27 cellular contexts compared by ENCODE assay signal in the genomic region with DNA sequence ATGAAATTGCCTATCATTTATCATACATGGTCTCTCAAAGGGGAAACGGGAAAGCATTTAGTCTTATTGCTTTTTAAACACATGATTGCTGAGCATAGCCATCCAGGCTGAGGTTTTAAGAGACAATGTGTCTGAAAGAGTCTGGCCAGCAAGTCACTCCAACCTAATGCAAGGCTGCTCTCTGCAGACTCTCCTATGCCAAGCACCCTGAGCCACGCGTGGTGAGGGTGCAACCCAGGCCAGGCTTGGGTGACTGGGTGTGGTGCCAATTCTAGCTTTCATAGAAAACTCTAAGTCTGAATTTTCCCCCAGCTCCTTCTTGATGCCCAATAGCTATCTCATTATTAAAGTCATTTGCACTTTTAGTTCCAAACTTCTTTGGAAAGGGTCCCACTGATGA.
DNase-seq lines count a peak whose midpoint lies in the region; ATAC-seq and TF ChIP-seq lines count a peak whose summit lies in the region.
"Had no signal": no experiment of that assay in that cellular context is flagged by ENCODE, and none has a peak within 500 bp of the region (broad histone marks: within the 10 kb centered on the region; RNA-seq: fewer than 3 reads in every experiment).

No MANE protein-coding gene starts in this region.

- H3K36me3 Mint-ChIP-seq in immature natural killer cell (peaks cover 0 to 4% (median 0%) of the 10 kb centered on the region in 3 donors), CD14-positive monocyte (peaks cover 0 to 16% of the 10 kb centered on the region in 2 donors)
- H3K36me3 Mint-ChIP-seq: activated naive CD4-positive, alpha-beta T cell treated with anti-CD3 and anti-CD28 coated beads, Interleukin-2, amount 50 U/mL, for 24 hours; naive B cell had no signal

- no peaks in the 10 kb centered on the region for H3F3A ChIP-seq in SK-N-SH (replicated peaks; ENCODE audit: insufficient read depth)

- H3K36me3 ChIP-seq in SK-N-SH (replicated peaks in 1 of 2; ENCODE audit: control insufficient read depth in 1 of 2, insufficient read depth in 2 of 2, low read length in 1 of 2) = no peaks in the 10 kb centered on the region
- H3K36me3 ChIP-seq in thoracic aorta = no peaks in the 10 kb centered on the region
- H3K36me3 ChIP-seq: cardiac muscle cell, ovary, thyroid gland had no signal

- no peak overlapping the region for H3K27ac ChIP-seq in SK-N-SH (ENCODE audit: low read depth in 2 of 2, low read length in 1 of 2)
- no peak overlapping the region for H3K27ac ChIP-seq in thoracic aorta
- H3K27ac ChIP-seq: cardiac muscle cell, dorsolateral prefrontal cortex, epithelial cell of prostate, ovary, thyroid gland, VCaP had no signal

- H3K79me2 ChIP-seq in SK-N-SH (ENCODE audit: insufficient read depth) = no peaks in the 10 kb centered on the region

- TF ChIP-seq CTCF in SK-N-SH (IDR thresholded peaks at IDR 0.05) (no peak), thoracic aorta (IDR thresholded peaks at IDR 0.05) (peak; percentile 42), CD14-positive monocyte (IDR thresholded peaks at IDR 0.05) (no peak)

- H3K4me3 Mint-ChIP-seq in immature natural killer cell = no peak overlapping the region
- H3K4me3 Mint-ChIP-seq in CD14-positive monocyte = no peak overlapping the region
- H3K4me3 Mint-ChIP-seq: activated naive CD4-positive, alpha-beta T cell treated with anti-CD3 and anti-CD28 coated beads, Interleukin-2, amount 50 U/mL, for 24 hours; HFFc6; naive B cell; stimulated activated naive CD8-positive, alpha-beta T cell treated with anti-CD3 and anti-CD28 coated beads, Interleukin-15, Interleukin-2, amounts not matched to agents 100 ng/mL and 50 ng/mL, for 24 hours had no signal

- no peak overlapping the region for H3K9ac ChIP-seq in SK-N-SH

- H3K4me1 ChIP-seq in SK-N-SH (ENCODE audit: control insufficient read depth in 1 of 2, insufficient read depth in 2 of 2, low read depth in 1 of 2, low read length in 1 of 2) (peaks cover 0 to 6% of the 10 kb centered on the region in 2 experiments; a peak in 1 of 4 replicates), thoracic aorta (ENCODE audit: control insufficient read depth in 1 of 2, low read depth in 2 of 2) (no peaks in the 10 kb centered on the region)
- H3K4me1 ChIP-seq: thyroid gland had no signal

- H3K4me1 Mint-ChIP-seq in immature natural killer cell (peaks cover 17 to 23% of the 10 kb centered on the region in 2 donors), CD14-positive monocyte (peaks cover 53% of the 10 kb centered on the region)
- H3K4me1 Mint-ChIP-seq: activated naive CD4-positive, alpha-beta T cell treated with anti-CD3 and anti-CD28 coated beads, Interleukin-2, amount 50 U/mL, for 24 hours; naive B cell had no signal

- no peaks in the 10 kb centered on the region for H4K20me1 ChIP-seq in SK-N-SH (ENCODE audit: insufficient read depth)

- POLR2A ChIA-PET in SK-N-SH (lab: Yijun Ruan, JAX) = no interaction called here

- peak; percentile 10; the same call in 1 of the 2 replicates for TF ChIP-seq RAD21 in SK-N-SH (IDR thresholded peaks at IDR 0.05; ENCODE audit: low read length)

- H3K27me3 ChIP-seq in SK-N-SH (ENCODE audit: insufficient read depth) (peaks cover 40% of the 10 kb centered on the region; the same call in 1 of the 2 replicates), thoracic aorta (replicated peaks; ENCODE audit: insufficient read depth) (no peaks in the 10 kb centered on the region)
- H3K27me3 ChIP-seq: ovary, thyroid gland had no signal

- H3K9me2 ChIP-seq in SK-N-SH = no peaks in the 10 kb centered on the region

- intact Hi-C loops in CD14-positive monocyte (cut with micrococcal nuclease) = no loop called here

- H3K9me3 Mint-ChIP-seq in immature natural killer cell (no peaks in the 10 kb centered on the region), CD14-positive monocyte (peaks cover 0 to 6% (median 0%) of the 10 kb centered on the region in 7 donors)
- H3K9me3 Mint-ChIP-seq: activated naive CD4-positive, alpha-beta T cell treated with anti-CD3 and anti-CD28 coated beads, Interleukin-2, amount 50 U/mL, for 24 hours; stimulated activated naive CD8-positive, alpha-beta T cell treated with anti-CD3 and anti-CD28 coated beads, Interleukin-15, Interleukin-2, amounts not matched to agents 100 ng/mL and 50 ng/mL, for 24 hours had no signal

- H3K4me3 ChIP-seq in SK-N-SH (ENCODE audit: low read depth in 2 of 2, low read length in 1 of 2) (no peak overlapping the region), thoracic aorta (no peak overlapping the region)
- H3K4me3 ChIP-seq: cardiac muscle cell, dorsolateral prefrontal cortex, K562, ovary, thyroid gland had no signal

- 62% methylated on average over 3 of the region's 3 CpGs for whole genome bisulfite sequencing in SK-N-SH (ENCODE audit: low lambda C conversion rate)

- H3K4me2 ChIP-seq in SK-N-SH = no peak overlapping the region

- TF ChIP-seq EP300 in SK-N-SH (IDR thresholded peaks at IDR 0.05; ENCODE audit: borderline replicate concordance in 1 of 2, low read depth in 1 of 2, low read length in 1 of 2) = no peak

- ATAC-seq in SK-N-SH treated with all-trans-retinoic acid at 6 μM for 48 hours = no peak
- no peak for ATAC-seq in thoracic aorta (ENCODE audit: insufficient number of reproducible peaks, low FRiP score, low read depth)
- ATAC-seq in GM18517 (IDR thresholded peaks at IDR 0.05; ENCODE audit: unreplicated experiment) = no peak
- ATAC-seq: K562, right cardiac atrium had no signal

- no peak overlapping the region for H3K27ac Mint-ChIP-seq in immature natural killer cell
- no peak overlapping the region for H3K27ac Mint-ChIP-seq in CD14-positive monocyte
- H3K27ac Mint-ChIP-seq: activated naive CD4-positive, alpha-beta T cell treated with anti-CD3 and anti-CD28 coated beads, Interleukin-2, amount 50 U/mL, for 24 hours; HFFc6; naive B cell; stimulated activated naive CD8-positive, alpha-beta T cell treated with anti-CD3 and anti-CD28 coated beads, Interleukin-15, Interleukin-2, amounts not matched to agents 100 ng/mL and 50 ng/mL, for 24 hours had no signal

- CTCF ChIA-PET in SK-N-SH (lab: Yijun Ruan, JAX) = no interaction called here

- peaks cover 8 to 21% (median 16%) of the 10 kb centered on the region in 3 donors for H3K27me3 Mint-ChIP-seq in immature natural killer cell (ENCODE audit: low read depth in 3 of 3)
- peaks cover 28 to 40% (median 37%) of the 10 kb centered on the region in 3 donors for H3K27me3 Mint-ChIP-seq in CD14-positive monocyte (ENCODE audit: low read depth in 3 of 3)
- H3K27me3 Mint-ChIP-seq: activated naive CD4-positive, alpha-beta T cell treated with anti-CD3 and anti-CD28 coated beads, Interleukin-2, amount 50 U/mL, for 24 hours had no signal

- H2AFZ ChIP-seq in SK-N-SH (ENCODE audit: low read depth) = no peak overlapping the region

- no peaks in the 10 kb centered on the region for H3K9me3 ChIP-seq in SK-N-SH
- no peaks in the 10 kb centered on the region for H3K9me3 ChIP-seq in thoracic aorta
- H3K9me3 ChIP-seq: ovary, thyroid gland had no signal

- no peak for DNase-seq in SK-N-SH
- DNase-seq in NCI-H460 (ENCODE audit: extremely low read depth, low read depth) = peak; percentile 3
- peak in 2 of 3 donors; percentile 42 to 53 for DNase-seq in immature natural killer cell
- DNase-seq in thoracic aorta (ENCODE audit: low spot score) = no peak
- DNase-seq in NCI-H1694 (lab: John Stamatoyannopoulos, UW) = no peak
- DNase-seq in CD14-positive monocyte (ENCODE audit: low spot score) = no peak
- DNase-seq: activated CD4-positive, alpha-beta T cell treated with anti-CD3 and anti-CD28 coated beads for 48 hours; DMS53; dorsolateral prefrontal cortex; HFFc6; mesenchymal stem cell; MM.1S; naive B cell; NCI-H1436 treated with DMSO at 0.1 percent for 48 hours; NCI-H2171 treated with DMSO at 0.1 percent for 48 hours; NCI-H526; ovary; right cardiac atrium; thyroid gland had no signal

TF ChIP-seq in SK-N-SH, 30 proteins besides CTCF, POLR2A, EP300 and RAD21:
- TF ChIP-seq, protein P1, sequence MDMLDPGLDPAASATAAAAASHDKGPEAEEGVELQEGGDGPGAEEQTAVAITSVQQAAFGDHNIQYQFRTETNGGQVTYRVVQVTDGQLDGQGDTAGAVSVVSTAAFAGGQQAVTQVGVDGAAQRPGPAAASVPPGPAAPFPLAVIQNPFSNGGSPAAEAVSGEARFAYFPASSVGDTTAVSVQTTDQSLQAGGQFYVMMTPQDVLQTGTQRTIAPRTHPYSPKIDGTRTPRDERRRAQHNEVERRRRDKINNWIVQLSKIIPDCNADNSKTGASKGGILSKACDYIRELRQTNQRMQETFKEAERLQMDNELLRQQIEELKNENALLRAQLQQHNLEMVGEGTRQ (IDR thresholded peaks at IDR 0.05; ENCODE audit: borderline replicate concordance, low read depth, low read length) = no peak
- TF ChIP-seq YY1 (IDR thresholded peaks at IDR 0.05; ENCODE audit: low read depth) (no peak), RCOR1 (IDR thresholded peaks at IDR 0.05; ENCODE audit: low read length) (no peak), RFX5 (IDR thresholded peaks at IDR 0.05; ENCODE audit: low read length) (no peak), TEAD4 (IDR thresholded peaks at IDR 0.05; ENCODE audit: borderline replicate concordance, insufficient read depth) (no peak)

TF ChIP-seq in SK-N-SH treated with all-trans-retinoic acid at 6 μM for 48 hours, 23 proteins besides CTCF, POLR2A, EP300 and RAD21 (continues in another document):
- no peak for TF ChIP-seq ZFP30 (CRISPR knock-in tag; IDR thresholded peaks at IDR 0.05)
- TF ChIP-seq ESRRG (CRISPR knock-in tag; IDR thresholded peaks at IDR 0.05) = no peak
- TF ChIP-seq ISL1 (CRISPR knock-in tag; IDR thresholded peaks at IDR 0.05) = no peak
- no peak for TF ChIP-seq GLIS3 (CRISPR knock-in tag; IDR thresholded peaks at IDR 0.05)
- no peak for TF ChIP-seq SNAI2 (CRISPR knock-in tag; IDR thresholded peaks at IDR 0.05)
- TF ChIP-seq CSRNP3 (CRISPR knock-in tag; IDR thresholded peaks at IDR 0.05) = no peak
- no peak for TF ChIP-seq ZNF8 (CRISPR knock-in tag; IDR thresholded peaks at IDR 0.05)
- no peak for TF ChIP-seq TOX (CRISPR knock-in tag; IDR thresholded peaks at IDR 0.05; ENCODE audit: borderline replicate concordance)
- TF ChIP-seq ZNF565 (CRISPR knock-in tag; conservative IDR thresholded peaks at IDR 0.05; ENCODE audit: low read depth) = no peak
- TF ChIP-seq BACH2 (CRISPR knock-in tag; IDR thresholded peaks at IDR 0.05; ENCODE audit: borderline replicate concordance) = no peak

Comparison
In these comparisons a context has a peak if more than half of its experiments do, and no peak if none do; other contexts are left out.
1. DNase-seq: peak in NCI-H460 (single experiment) and immature natural killer cell (2 of 3); none in SK-N-SH (single experiment), thoracic aorta (single experiment), NCI-H1694 (single experiment) and CD14-positive monocyte (single experiment).